In genomic region chr2:39718483-39718882, GRCh38 we compare ENCODE assay signal across 17 cellular contexts. TPM values are rescaled to one million over a fixed set of nuclear protein-coding genes. Genes with fewer than 3 reads are reported as not detected.
"Had no signal": no experiment of that assay in that cellular context is flagged by ENCODE, and none has a peak within 500 bp of the region (broad histone marks: within the 10 kb centered on the region; RNA-seq: fewer than 3 reads in every experiment).

No MANE protein-coding gene starts in this region.

- DNase-seq: activated CD4-positive, alpha-beta T cell treated with anti-CD3 and anti-CD28 coated beads for 4 hours; activated CD8-positive, alpha-beta memory T cell treated with anti-CD3 and anti-CD28 coated beads, Interleukin-2, amount 50 U/mL, for 48 hours; activated CD8-positive, alpha-beta T cell treated with anti-CD3 and anti-CD28 coated beads, Interleukin-2, amount 10 ng/mL, durations not matched to agents 7 days and 5 days; amniotic stem cell; esophagus squamous epithelium; heart left ventricle; left ventricle myocardium superior; mesenchymal stem cell; nephron progenitor cell; stimulated activated CD4-positive, alpha-beta T cell treated with anti-CD3 and anti-CD28 coated beads, Interleukin-4, amount 100 ng/mL, for 4 hours; stomach; T1000; uterus; WERI-Rb-1 had no signal

- FAIRE-seq: bronchial epithelial cell, frontal cortex, keratinocyte had no signal

- ATAC-seq: activated CD8-positive, alpha-beta T cell treated with anti-CD3 and anti-CD28 coated beads, Interleukin-2, amount 10 ng/mL, durations not matched to agents 7 days and 5 days; left ventricle myocardium superior had no signal

- H3K27me3 ChIP-seq: heart left ventricle, stomach, uterus had no signal

- H3K4me1 ChIP-seq: stomach, uterus had no signal

- H3K9me3 ChIP-seq: esophagus squamous epithelium, heart left ventricle, stomach, uterus had no signal

- H3K36me3 ChIP-seq: esophagus squamous epithelium, heart left ventricle, stomach, uterus, WERI-Rb-1 had no signal

- H3K27ac ChIP-seq: esophagus squamous epithelium, heart left ventricle, stomach, uterus, WERI-Rb-1 had no signal

- H3K4me3 ChIP-seq: esophagus squamous epithelium, heart left ventricle, stomach, uterus had no signal

RNA-seq across cellular contexts. Expression of gene TMEM178A, which starts 52.8 kb away (rescaled TPM):
- total RNA-seq: activated CD8-positive, alpha-beta T cell treated with anti-CD3 and anti-CD28 coated beads, Interleukin-2, amount 10 ng/mL, durations not matched to agents 7 days and 5 days had no signal
